In the genomic region with DNA sequence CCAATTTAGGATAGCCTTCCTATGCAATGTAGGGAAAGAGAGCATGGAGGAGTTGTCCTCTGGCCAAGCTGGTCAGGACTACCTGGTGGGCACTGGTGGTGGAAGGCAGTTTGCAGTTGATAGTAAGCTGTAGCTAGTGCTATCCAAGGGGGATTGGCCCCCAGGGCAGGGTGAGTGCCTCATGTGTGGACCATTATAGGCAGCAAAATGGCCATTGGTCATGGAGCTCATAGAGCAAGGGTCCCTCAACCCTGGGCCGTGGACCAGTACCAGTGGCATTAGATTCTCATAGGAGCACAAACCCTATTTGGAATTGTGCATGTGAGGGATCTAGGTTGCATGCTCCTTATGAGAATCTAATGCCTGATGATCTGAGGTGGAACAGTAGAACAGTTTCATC, we compare ENCODE assay signal across 8 cellular contexts.
"Had no signal": no experiment of that assay in that cellular context is flagged by ENCODE, and none has a peak within 500 bp of the region (broad histone marks: within the 10 kb centered on the region; RNA-seq: fewer than 3 reads in every experiment).

No MANE protein-coding gene starts in this region.

- FAIRE-seq: H1, H54, HTR-8/SVneo had no signal

- H2AFZ ChIP-seq: GM23338 had no signal

- H3K27ac Mint-ChIP-seq: GM23338, H9, IgD-negative memory B cell had no signal

- H3K4me3 Mint-ChIP-seq: GM23338, H9, IgD-negative memory B cell had no signal

- ATAC-seq: GM23338 had no signal

- DNase-seq: H9, HCEC 1CT, KBM-7 had no signal

- H3K9me3 Mint-ChIP-seq: IgD-negative memory B cell had no signal

- H3K4me3 ChIP-seq: GM23338 had no signal

- H3K4me2 ChIP-seq: GM23338 had no signal

- H3K27me3 Mint-ChIP-seq: IgD-negative memory B cell had no signal
